8 cellular contexts compared by ENCODE assay signal in genomic region chr5:15598294-15598902, GRCh38.
DNase-seq lines count a peak whose midpoint lies in the region; FAIRE-seq and TF ChIP-seq lines count a peak whose summit lies in the region.

No MANE protein-coding gene starts in this region.

- H3K27ac ChIP-seq in coronary artery (no peak overlapping the region), spleen (no peak overlapping the region)

- CTCF ChIA-PET in activated CD4-positive, alpha-beta T cell treated with anti-CD3 and anti-CD28 coated beads, Interleukin-2, amount 10 ng/mL, durations not matched to agents 7 days and 5 days (lab: Charles Lee), result no interaction called here

- peaks cover 2% of the 10 kb centered on the region for H3K9me3 Mint-ChIP-seq in activated CD4-positive, alpha-beta T cell treated with anti-CD3 and anti-CD28 coated beads, Interleukin-2, amount 10 ng/mL, durations not matched to agents 7 days and 5 days

- POLR2A ChIA-PET in activated CD4-positive, alpha-beta T cell treated with anti-CD3 and anti-CD28 coated beads, Interleukin-2, amount 10 ng/mL, durations not matched to agents 7 days and 5 days (lab: Charles Lee), result no interaction called here

- TF ChIP-seq POLR2A in spleen (IDR thresholded peaks at IDR 0.05), result no peak
- no peak for TF ChIP-seq POLR2A in GM12891 (IDR thresholded peaks at IDR 0.05; ENCODE audit: low read depth, low read length)

- H3K4me1 Mint-ChIP-seq in activated CD4-positive, alpha-beta T cell treated with anti-CD3 and anti-CD28 coated beads, Interleukin-2, amount 10 ng/mL, durations not matched to agents 7 days and 5 days, result no peaks in the 10 kb centered on the region

- 65 to 70% (median 66%) methylated on average over 3 of the region's 3 CpGs for WGBS in spleen, 5 donors

- H3K4me3 ChIP-seq in coronary artery, result no peak overlapping the region
- H3K4me3 ChIP-seq in spleen, result no peak overlapping the region

- no peaks in the 10 kb centered on the region for H3K27me3 ChIP-seq in spleen (replicated peaks in 1 of 7)

- FAIRE-seq in GM12891 (lab: Jason Lieb, UNC), result no peak

- H3K36me3 ChIP-seq in spleen, result no peaks in the 10 kb centered on the region

- DNase-seq in activated CD4-positive, alpha-beta T cell treated with anti-CD3 and anti-CD28 coated beads, Interleukin-2, amount 10 ng/mL, durations not matched to agents 7 days and 5 days, result peak; percentile 15
- no peak for DNase-seq in activated CD4-positive, alpha-beta T cell treated with anti-CD3 and anti-CD28 coated beads for 1 hour
- peak; percentile 28 for DNase-seq in NCI-H1694 (lab: John Stamatoyannopoulos, UW)
- DNase-seq in coronary artery (ENCODE audit: low spot score), result no peak
- no peak for DNase-seq in spleen
- DNase-seq in GM12891 (ENCODE audit: insufficient read length, low spot score), result no peak
- no peak for DNase-seq in globus pallidus (ENCODE audit: low spot score)
- no peak for DNase-seq in SIG-M5 treated with dmso at 0.1 percent for 504 hours (lab: John Stamatoyannopoulos, UW; ENCODE audit: unreplicated experiment)

- no peak overlapping the region for H3K27ac Mint-ChIP-seq in activated CD4-positive, alpha-beta T cell treated with anti-CD3 and anti-CD28 coated beads, Interleukin-2, amount 10 ng/mL, durations not matched to agents 7 days and 5 days

- no peak overlapping the region for H3K4me3 Mint-ChIP-seq in activated CD4-positive, alpha-beta T cell treated with anti-CD3 and anti-CD28 coated beads, Interleukin-2, amount 10 ng/mL, durations not matched to agents 7 days and 5 days

- intact Hi-C loops in spleen (cut with DNase I; ENCODE audit: low total_unique reads), result no loop called here

- H3K4me1 ChIP-seq in spleen, result no peaks in the 10 kb centered on the region

- TF ChIP-seq CTCF in coronary artery (IDR thresholded peaks at IDR 0.05) (peak; percentile 14), spleen (IDR thresholded peaks at IDR 0.05 in 8 of 11, conservative IDR thresholded peaks at IDR 0.05 in 3 of 11) (peak in 7 of 11 experiments; percentile 15 to 58 (median 37))

- no peaks in the 10 kb centered on the region for H3K36me3 Mint-ChIP-seq in activated CD4-positive, alpha-beta T cell treated with anti-CD3 and anti-CD28 coated beads, Interleukin-2, amount 10 ng/mL, durations not matched to agents 7 days and 5 days (ENCODE audit: low read depth)

- H3K27me3 Mint-ChIP-seq in activated CD4-positive, alpha-beta T cell treated with anti-CD3 and anti-CD28 coated beads, Interleukin-2, amount 10 ng/mL, durations not matched to agents 7 days and 5 days, result no peaks in the 10 kb centered on the region

- H3K9me3 ChIP-seq in spleen, result no peaks in the 10 kb centered on the region

TF ChIP-seq in GM12891, 5 proteins besides CTCF, POLR2A, EP300 and RAD21:
- TF ChIP-seq POLR2AphosphoS5 (IDR thresholded peaks at IDR 0.05; ENCODE audit: low read depth, low read length), result no peak
- TF ChIP-seq POU2F2 (IDR thresholded peaks at IDR 0.05; ENCODE audit: low read depth, low read length), result no peak
- TF ChIP-seq PAX5 (IDR thresholded peaks at IDR 0.05; ENCODE audit: insufficient read depth, low read length, severe bottlenecking), result no peak
- no peak for TF ChIP-seq SPI1 (IDR thresholded peaks at IDR 0.05; ENCODE audit: low read depth, low read length)
- TF ChIP-seq TAF1 (IDR thresholded peaks at IDR 0.05; ENCODE audit: low read depth, low read length), result no peak

Comparison
In these comparisons a context has a peak if more than half of its experiments do, and no peak if none do; other contexts are left out.
1. DNase-seq: peak in activated CD4-positive, alpha-beta T cell treated with anti-CD3 and anti-CD28 coated beads, Interleukin-2, amount 10 ng/mL, durations not matched to agents 7 days and 5 days (single experiment) and NCI-H1694 (single experiment); none in activated CD4-positive, alpha-beta T cell treated with anti-CD3 and anti-CD28 coated beads for 1 hour (single experiment), coronary artery (single experiment), spleen (single experiment), GM12891 (single experiment), globus pallidus (single experiment) and SIG-M5 treated with dmso at 0.1 percent for 504 hours (single experiment).